In genomic region chr6:38212579-38212978, GRCh38 we compare ENCODE assay signal across 10 cellular contexts.
A peak's percentile ranks its signal among the peaks of the same experiment; 100 is the strongest.
DNase-seq lines count a peak whose midpoint lies in the region; ATAC-seq, FAIRE-seq and TF ChIP-seq lines count a peak whose summit lies in the region.
"Had no signal": no experiment of that assay in that cellular context is flagged by ENCODE, and none has a peak within 500 bp of the region (broad histone marks: within the 10 kb centered on the region; RNA-seq: fewer than 3 reads in every experiment).

No MANE protein-coding gene starts in this region.

- peak overlapping the region; percentile 25 for H3K4me2 ChIP-seq in astrocyte (ENCODE audit: low read length)

- no peaks in the 10 kb centered on the region for H3K27me3 ChIP-seq in heart right ventricle
- H3K27me3 ChIP-seq in astrocyte (ENCODE audit: insufficient read depth, low read length), result no peaks in the 10 kb centered on the region
- no peaks in the 10 kb centered on the region for H3K27me3 ChIP-seq in lower lobe of right lung (ENCODE audit: low read depth)
- no peaks in the 10 kb centered on the region for H3K27me3 ChIP-seq in naive thymus-derived CD4-positive, alpha-beta T cell (ENCODE audit: control insufficient read depth in 2 of 2, insufficient read depth in 2 of 2, low read length in 2 of 2)

- no peak for FAIRE-seq in astrocyte (lab: Jason Lieb, UNC)
- no peak for FAIRE-seq in H54 (lab: Jason Lieb, UNC)

- ATAC-seq in heart right ventricle, result peak in 5 of 8 donors; percentile 29 to 76 (median 64)
- no peak for ATAC-seq in Right ventricle myocardium inferior
- peak; percentile 31 to 61 for ATAC-seq in lower lobe of right lung
- ATAC-seq in naive thymus-derived CD4-positive, alpha-beta T cell, result no peak
- ATAC-seq in natural killer cell, result no peak

- H3K4me1 Mint-ChIP-seq in astrocyte (ENCODE audit: low read depth, unreplicated experiment) (peaks cover 10% of the 10 kb centered on the region), natural killer cell (peaks cover 16% of the 10 kb centered on the region in 2 donors)
- H3K4me1 Mint-ChIP-seq in naive thymus-derived CD4-positive, alpha-beta T cell, result peaks cover 6 to 31% (median 17%) of the 10 kb centered on the region in 7 donors

- no peaks in the 10 kb centered on the region for H3K79me2 ChIP-seq in astrocyte (ENCODE audit: insufficient read depth, low read length)

- no peaks in the 10 kb centered on the region for H3K36me3 ChIP-seq in heart right ventricle
- no peaks in the 10 kb centered on the region for H3K36me3 ChIP-seq in astrocyte (ENCODE audit: insufficient read depth, low read length)
- H3K36me3 ChIP-seq in lower lobe of right lung, result no peaks in the 10 kb centered on the region
- H3K36me3 ChIP-seq in naive thymus-derived CD4-positive, alpha-beta T cell (ENCODE audit: control insufficient read depth in 2 of 3, insufficient read depth in 3 of 3, low read length in 3 of 3), result no peaks in the 10 kb centered on the region

- intact Hi-C loops in heart right ventricle (cut with DNase I), result no loop called here
- intact Hi-C loops in Right ventricle myocardium inferior (cut with DNase I), result no loop called here
- intact Hi-C loops in lower lobe of right lung (cut with DNase I), result no loop called here
- intact Hi-C loops in naive thymus-derived CD4-positive, alpha-beta T cell (cut with micrococcal nuclease), result no loop called here
- intact Hi-C loops in natural killer cell (cut with micrococcal nuclease), result no loop called here

- H3K4me3 ChIP-seq in heart right ventricle (no peak overlapping the region), astrocyte (ENCODE audit: insufficient read depth, low read depth, low read length) (no peak overlapping the region), lower lobe of right lung (no peak overlapping the region)
- H3K4me3 ChIP-seq in naive thymus-derived CD4-positive, alpha-beta T cell (ENCODE audit: low read length), result no peak overlapping the region

- no peak overlapping the region for H2AFZ ChIP-seq in astrocyte (ENCODE audit: low read depth, low read length)

- H3K9ac ChIP-seq in astrocyte (ENCODE audit: low read length), result no peak overlapping the region

- H3K4me1 ChIP-seq in heart right ventricle, result peaks cover 12 to 42% (median 20%) of the 10 kb centered on the region in 9 donors
- H3K4me1 ChIP-seq in astrocyte (ENCODE audit: insufficient read depth, low read length), result no peaks in the 10 kb centered on the region
- peaks cover 13% of the 10 kb centered on the region for H3K4me1 ChIP-seq in lower lobe of right lung
- no peaks in the 10 kb centered on the region for H3K4me1 ChIP-seq in naive thymus-derived CD4-positive, alpha-beta T cell (ENCODE audit: control insufficient read depth in 2 of 2, insufficient read depth in 2 of 2, low read length in 2 of 2)

- H3K4me3 Mint-ChIP-seq in astrocyte (ENCODE audit: unreplicated experiment), result no peak overlapping the region
- H3K4me3 Mint-ChIP-seq in naive thymus-derived CD4-positive, alpha-beta T cell, result no peak overlapping the region
- no peak overlapping the region for H3K4me3 Mint-ChIP-seq in natural killer cell

- H3K27ac ChIP-seq in heart right ventricle (peak overlapping the region in 8 of 10 donors; percentile 1 to 75 (median 50)), astrocyte (ENCODE audit: low read depth, low read length) (no peak overlapping the region), lower lobe of right lung (no peak overlapping the region)
- H3K27ac ChIP-seq in naive thymus-derived CD4-positive, alpha-beta T cell (ENCODE audit: low read depth, low read length), result no peak overlapping the region

- 59 to 74% methylated on average over 5 of the region's 5 CpGs for WGBS in heart right ventricle, 2 donors

- H3K27me3 Mint-ChIP-seq in astrocyte (ENCODE audit: low read depth, unreplicated experiment) (no peaks in the 10 kb centered on the region), natural killer cell (ENCODE audit: low read depth in 2 of 2) (no peaks in the 10 kb centered on the region)
- no peaks in the 10 kb centered on the region for H3K27me3 Mint-ChIP-seq in naive thymus-derived CD4-positive, alpha-beta T cell

- H3K9me3 ChIP-seq in heart right ventricle (no peaks in the 10 kb centered on the region), astrocyte (ENCODE audit: insufficient read depth, low read depth, low read length) (no peaks in the 10 kb centered on the region), lower lobe of right lung (no peaks in the 10 kb centered on the region)
- no peaks in the 10 kb centered on the region for H3K9me3 ChIP-seq in naive thymus-derived CD4-positive, alpha-beta T cell (ENCODE audit: control insufficient read depth in 2 of 3, low read length in 3 of 3)

- H3K9me3 Mint-ChIP-seq in astrocyte (ENCODE audit: unreplicated experiment) (no peaks in the 10 kb centered on the region), natural killer cell (no peaks in the 10 kb centered on the region)
- no peaks in the 10 kb centered on the region for H3K9me3 Mint-ChIP-seq in naive thymus-derived CD4-positive, alpha-beta T cell

- TF ChIP-seq POLR2A in H54 (IDR thresholded peaks at IDR 0.05; ENCODE audit: low read depth, low read length), result no peak

- CTCF ChIA-PET in naive thymus-derived CD4-positive, alpha-beta T cell (lab: Charles Lee), result no interaction called here

- DNase-seq in heart right ventricle (peak in 1 of 2 donors; percentile 12), Right ventricle myocardium inferior (ENCODE audit: missing footprints) (no peak), astrocyte (ENCODE audit: low read depth) (peak; percentile 14), lower lobe of right lung (no peak), natural killer cell (no peak), H54 (ENCODE audit: insufficient read length, low spot score) (no peak), DMS 273 treated with DMSO at 0.1 percent for 48 hours (lab: John Stamatoyannopoulos, UW) (no peak)
- no peak for DNase-seq in naive thymus-derived CD4-positive, alpha-beta T cell
- DNase-seq: ACHN; activated CD4-positive, alpha-beta T cell treated with anti-CD3 and anti-CD28 coated beads, Interleukin-2, amount 50 U/mL, for 1 hour had no signal

- TF ChIP-seq CTCF in heart right ventricle (IDR thresholded peaks at IDR 0.05), result no peak
- no peak for TF ChIP-seq CTCF in astrocyte (IDR thresholded peaks at IDR 0.05; ENCODE audit: insufficient read depth, low read depth, low read length)
- TF ChIP-seq CTCF in lower lobe of right lung (IDR thresholded peaks at IDR 0.05), result no peak
- no peak for TF ChIP-seq CTCF in natural killer cell (IDR thresholded peaks at IDR 0.05)

- H3K36me3 Mint-ChIP-seq in astrocyte (ENCODE audit: low read depth, unreplicated experiment), result peaks cover 2% of the 10 kb centered on the region
- peaks cover 0 to 13% (median 0%) of the 10 kb centered on the region in 5 donors for H3K36me3 Mint-ChIP-seq in naive thymus-derived CD4-positive, alpha-beta T cell
- no peaks in the 10 kb centered on the region for H3K36me3 Mint-ChIP-seq in natural killer cell

- H3K27ac Mint-ChIP-seq in astrocyte (ENCODE audit: unreplicated experiment), result no peak overlapping the region
- no peak overlapping the region for H3K27ac Mint-ChIP-seq in naive thymus-derived CD4-positive, alpha-beta T cell
- no peak overlapping the region for H3K27ac Mint-ChIP-seq in natural killer cell

- no peaks in the 10 kb centered on the region for H4K20me1 ChIP-seq in astrocyte (ENCODE audit: insufficient read depth, low read length)

- POLR2A ChIA-PET in naive thymus-derived CD4-positive, alpha-beta T cell (lab: Charles Lee), result no interaction called here

Comparison
In these comparisons a context has a peak if more than half of its experiments do, and no peak if none do; other contexts are left out.
1. ATAC-seq: peak in heart right ventricle (5 of 8) and lower lobe of right lung (2 of 2); none in Right ventricle myocardium inferior (single experiment), naive thymus-derived CD4-positive, alpha-beta T cell (single experiment) and natural killer cell (0 of 3).
2. H3K27ac ChIP-seq: peak in heart right ventricle (8 of 10); none in astrocyte (single experiment), lower lobe of right lung (single experiment) and naive thymus-derived CD4-positive, alpha-beta T cell (single experiment).